ENCODE assay signal across 7 cellular contexts in genomic region chr2:237981621-237982020, GRCh38. TPM values are rescaled to one million over a fixed set of nuclear protein-coding genes. Genes with fewer than 3 reads are reported as not detected.
DNase-seq lines count a peak whose midpoint lies in the region; ATAC-seq and TF ChIP-seq lines count a peak whose summit lies in the region.
"Not testable (repeated sequence)": the region's sequence is repeated elsewhere in the genome, so short reads cannot be mapped to it uniquely, and the experiment has no call there.

No MANE protein-coding gene starts in this region.

- not testable (repeated sequence) for H3K27me3 Mint-ChIP-seq in natural killer cell (ENCODE audit: low read depth in 2 of 2)

- peaks cover 38% of the 10 kb centered on the region for H3F3A ChIP-seq in PC-9 (ENCODE audit: insufficient read depth, low read depth)

- peaks cover 63 to 76% (median 69%) of the 10 kb centered on the region in 10 experiments for H3K4me1 ChIP-seq in BLaER1 treated with 17β-estradiol and CSF1 and Interleukin-3, amounts not matched to agents 10 nM and 100 nM
- peaks cover 52% of the 10 kb centered on the region for H3K4me1 ChIP-seq in PC-9 (replicated peaks; ENCODE audit: insufficient read depth)
- peaks cover 10 to 75% (median 49%) of the 10 kb centered on the region in 12 donors for H3K4me1 ChIP-seq in heart left ventricle
- H3K4me1 ChIP-seq in right atrium auricular region = peaks cover 0 to 66% of the 10 kb centered on the region in 2 donors
- H3K4me1 ChIP-seq in thyroid gland = peaks cover 19 to 37% of the 10 kb centered on the region in 2 donors

- not testable (repeated sequence) for BruUV-seq in PC-9 (replicated peaks; lab: Mats Ljungman, UMichigan)

- peak overlapping the region in 1 of 11 experiments; percentile 56; a peak in 3 of 22 replicates for H3K9ac ChIP-seq in BLaER1 treated with 17β-estradiol and CSF1 and Interleukin-3, amounts not matched to agents 10 nM and 100 nM

- CTCF ChIA-PET in PC-9 (lab: Charles Lee) = not testable (repeated sequence)

- peak overlapping the region in 8 of 11 experiments; percentile 75 to 95 (median 90); a peak in 15 of 22 replicates for H3K4me2 ChIP-seq in BLaER1 treated with 17β-estradiol and CSF1 and Interleukin-3, amounts not matched to agents 10 nM and 100 nM
- peak overlapping the region; percentile 67; the same call in 1 of the 2 replicates for H3K4me2 ChIP-seq in PC-9

- whole genome bisulfite sequencing in heart left ventricle, 4 donors = 76 to 86% (median 83%) methylated on average over 5 of the region's 5 CpGs
- 39 to 65% methylated on average over 5 of the region's 5 CpGs for WGBS in thyroid gland, 2 donors

- DNase-seq in PC-9; heart left ventricle; right atrium auricular region (ENCODE audit: low spot score); natural killer cell: not testable (repeated sequence)
- DNase-seq in activated CD8-positive, alpha-beta memory T cell treated with anti-CD3 and anti-CD28 coated beads, Interleukin-2, amount 50 U/mL, for 48 hours = peak; percentile 33
- DNase-seq in thyroid gland = peak; percentile 52 to 64

- peak overlapping the region; percentile 87 to 94 for H3K27ac Mint-ChIP-seq in natural killer cell

- H3K27me3 ChIP-seq in BLaER1 treated with 17β-estradiol and CSF1 and Interleukin-3, amounts not matched to agents 10 nM and 100 nM; PC-9 (ENCODE audit: insufficient read depth, low read depth); heart left ventricle; right atrium auricular region; thyroid gland: not testable (repeated sequence)

- H3K4me3 ChIP-seq in BLaER1 treated with 17β-estradiol and CSF1 and Interleukin-3, amounts not matched to agents 10 nM and 100 nM; PC-9; heart left ventricle; right atrium auricular region; thyroid gland (replicated peaks in 1 of 3): not testable (repeated sequence)

- peaks cover 74% of the 10 kb centered on the region for H3K79me2 ChIP-seq in PC-9 (ENCODE audit: low read depth)

- not testable (repeated sequence) for H3K36me3 Mint-ChIP-seq in natural killer cell

- peak overlapping the region in 6 of 11 experiments; percentile 56 to 77 (median 64); a peak in 11 of 22 replicates for H3K27ac ChIP-seq in BLaER1 treated with 17β-estradiol and CSF1 and Interleukin-3, amounts not matched to agents 10 nM and 100 nM
- H3K27ac ChIP-seq in PC-9 = not testable (repeated sequence)
- H3K27ac ChIP-seq in heart left ventricle (peak overlapping the region in 10 of 12 donors; percentile 17 to 65 (median 50)), right atrium auricular region (peak overlapping the region; percentile 4 to 78), thyroid gland (peak overlapping the region in 1 of 3 donors; percentile 45)

- not testable (repeated sequence) for H3K9me2 ChIP-seq in PC-9 (ENCODE audit: insufficient read depth)

- peaks cover 28 to 100% (median 73%) of the 10 kb centered on the region in 11 experiments; a peak in 17 of 22 replicates for H4K20me1 ChIP-seq in BLaER1 treated with 17β-estradiol and CSF1 and Interleukin-3, amounts not matched to agents 10 nM and 100 nM
- H4K20me1 ChIP-seq in PC-9 (ENCODE audit: insufficient read depth) = peaks cover 45% of the 10 kb centered on the region

- TF ChIP-seq POLR2A in heart left ventricle (IDR thresholded peaks at IDR 0.05); thyroid gland (IDR thresholded peaks at IDR 0.05): not testable (repeated sequence)

- H3K4me1 Mint-ChIP-seq in natural killer cell = peaks cover 82 to 93% of the 10 kb centered on the region in 2 donors

- peaks cover 0 to 16% (median 12%) of the 10 kb centered on the region in 11 experiments; a peak in 16 of 22 replicates for H3K9me3 ChIP-seq in BLaER1 treated with 17β-estradiol and CSF1 and Interleukin-3, amounts not matched to agents 10 nM and 100 nM (replicated peaks in 1 of 11)
- H3K9me3 ChIP-seq in PC-9 (ENCODE audit: insufficient read depth, low read depth); heart left ventricle; right atrium auricular region; thyroid gland: not testable (repeated sequence)

- H2AFZ ChIP-seq in PC-9 = not testable (repeated sequence)

- H3K36me3 ChIP-seq in BLaER1 treated with 17β-estradiol and CSF1 and Interleukin-3, amounts not matched to agents 10 nM and 100 nM = peaks cover 11 to 78% (median 37%) of the 10 kb centered on the region in 11 experiments; a peak in 20 of 22 replicates
- not testable (repeated sequence) for H3K36me3 ChIP-seq in PC-9 (ENCODE audit: low read depth); right atrium auricular region; thyroid gland
- H3K36me3 ChIP-seq in heart left ventricle = peaks cover 0 to 26% (median 0%) of the 10 kb centered on the region in 9 donors

- H3K9me3 Mint-ChIP-seq in natural killer cell = not testable (repeated sequence)

- intact Hi-C loops in PC-9 (cut with micrococcal nuclease; ENCODE audit: unreplicated experiment); heart left ventricle (cut with DNase I); natural killer cell (cut with micrococcal nuclease); thyroid gland (cut with DNase I): not testable (repeated sequence)

- not testable (repeated sequence) for ATAC-seq in heart left ventricle, natural killer cell

- not testable (repeated sequence) for H3K4me3 Mint-ChIP-seq in natural killer cell

- not testable (repeated sequence) for TF ChIP-seq CTCF in PC-9 (conservative IDR thresholded peaks at IDR 0.05); heart left ventricle (IDR thresholded peaks at IDR 0.05); right atrium auricular region (IDR thresholded peaks at IDR 0.05); natural killer cell (IDR thresholded peaks at IDR 0.05); thyroid gland (IDR thresholded peaks at IDR 0.05)

- POLR2A ChIA-PET in PC-9 (lab: Charles Lee; ENCODE audit: unreplicated experiment) = interaction anchor here (0.7 kb wide), 1 partner anchor 115 kb away, joined by 3 read pairs; no protein-coding TSS in a partner anchor

RNA-seq across cellular contexts. Expression of gene UBE2F, which starts 14.8 kb away (rescaled TPM):
- total RNA-seq in PC-9 (2021) (76.7 and 103 TPM in 2 replicates), heart left ventricle (10 to 100 TPM; 54.2 to 73.8 (median 60.6) TPM), right atrium auricular region (10 to 100 TPM; 78.4 to 79.6 TPM), natural killer cell (100 to 1,000 TPM in 1 of 3 donors, 10 to 100 TPM in 2; 82.4 to 135 (median 96.1) TPM), thyroid gland (100 to 1,000 TPM in 3 of 4 donors, 10 to 100 TPM in 1; 79.8 to 134 (median 122) TPM)
- polyA plus RNA-seq in heart left ventricle = 10 to 100 TPM; 56.4 to 83.4 TPM
